9 cellular contexts compared by ENCODE assay signal in genomic region chr5:109454726-109455505, GRCh38. TPM values are rescaled to one million over a fixed set of nuclear protein-coding genes. Genes with fewer than 3 reads are reported as not detected.
DNase-seq lines count a peak whose midpoint lies in the region; ATAC-seq, FAIRE-seq and TF ChIP-seq lines count a peak whose summit lies in the region.
"Had no signal": no experiment of that assay in that cellular context is flagged by ENCODE, and none has a peak within 500 bp of the region (broad histone marks: within the 10 kb centered on the region; RNA-seq: fewer than 3 reads in every experiment).

No MANE protein-coding gene starts in this region.

- DNase-seq in HFF-Myc (ENCODE audit: extremely low read depth, low read depth), result peak; percentile 11
- DNase-seq in brain microvascular endothelial cell, result peak; percentile 42
- no peak for DNase-seq in left lung
- no peak for DNase-seq in suprapubic skin (ENCODE audit: low spot score in 2 of 2)
- DNase-seq in GM12892 (ENCODE audit: insufficient read length), result no peak
- DNase-seq in ureter (ENCODE audit: low spot score), result no peak
- no peak for DNase-seq in adrenal gland
- no peak for DNase-seq in activated CD4-positive, alpha-beta memory T cell treated with anti-CD3 and anti-CD28 coated beads for 36 hours
- DNase-seq: NCI-H1930 had no signal

- H3K27ac ChIP-seq in brain microvascular endothelial cell (peak overlapping the region; percentile 96), left lung (peak overlapping the region in 1 of 2 donors; percentile 59), suprapubic skin (peak overlapping the region; percentile 54), adrenal gland (no peak overlapping the region)

- H3K36me3 ChIP-seq in brain microvascular endothelial cell (replicated peaks) (no peaks in the 10 kb centered on the region), left lung (no peaks in the 10 kb centered on the region), suprapubic skin (no peaks in the 10 kb centered on the region), adrenal gland (replicated peaks in 1 of 2) (no peaks in the 10 kb centered on the region)

- in situ Hi-C loops in brain microvascular endothelial cell (cut with HindIII; ENCODE audit: low pct_ligation_motif_present, low sequenced_read_pairs), result no loop called here

- peaks cover 2% of the 10 kb centered on the region for H3K9me3 Mint-ChIP-seq in activated CD4-positive, alpha-beta memory T cell treated with anti-CD3 and anti-CD28 coated beads for 36 hours

- H3K27me3 ChIP-seq in brain microvascular endothelial cell (replicated peaks) (no peaks in the 10 kb centered on the region), left lung (no peaks in the 10 kb centered on the region), suprapubic skin (no peaks in the 10 kb centered on the region), adrenal gland (no peaks in the 10 kb centered on the region)

- no peak overlapping the region for H3K27ac Mint-ChIP-seq in activated CD4-positive, alpha-beta memory T cell treated with anti-CD3 and anti-CD28 coated beads for 36 hours

- CTCF ChIA-PET in activated CD4-positive, alpha-beta memory T cell treated with anti-CD3 and anti-CD28 coated beads for 36 hours (lab: Charles Lee), result no interaction called here

- H3K36me3 Mint-ChIP-seq in activated CD4-positive, alpha-beta memory T cell treated with anti-CD3 and anti-CD28 coated beads for 36 hours, result no peaks in the 10 kb centered on the region

- no peak for TF ChIP-seq CTCF in HFF-Myc (IDR thresholded peaks at IDR 0.05; ENCODE audit: low read depth, low read length, missing control alignments)
- TF ChIP-seq CTCF in brain microvascular endothelial cell (IDR thresholded peaks at IDR 0.05; ENCODE audit: low read depth, low read length, missing control alignments), result no peak
- no peak for TF ChIP-seq CTCF in left lung (IDR thresholded peaks at IDR 0.05)
- TF ChIP-seq CTCF in suprapubic skin (IDR thresholded peaks at IDR 0.05), result no peak
- no peak for TF ChIP-seq CTCF in adrenal gland (IDR thresholded peaks at IDR 0.05)

- H3K4me1 ChIP-seq in left lung, result peaks cover 0 to 13% of the 10 kb centered on the region in 2 donors
- H3K4me1 ChIP-seq in suprapubic skin, result peaks cover 29% of the 10 kb centered on the region
- peaks cover 0 to 7% of the 10 kb centered on the region in 2 donors for H3K4me1 ChIP-seq in adrenal gland (replicated peaks in 1 of 2)

- no peak for TF ChIP-seq POLR2A in suprapubic skin (IDR thresholded peaks at IDR 0.05)
- no peak for TF ChIP-seq POLR2A in GM12892 (IDR thresholded peaks at IDR 0.05; ENCODE audit: low read depth, low read length)
- no peak for TF ChIP-seq POLR2A in adrenal gland (IDR thresholded peaks at IDR 0.05)

- H3K4me1 Mint-ChIP-seq in activated CD4-positive, alpha-beta memory T cell treated with anti-CD3 and anti-CD28 coated beads for 36 hours (ENCODE audit: low read depth), result peaks cover 8% of the 10 kb centered on the region

- H3K9me3 ChIP-seq in left lung, result no peaks in the 10 kb centered on the region
- H3K9me3 ChIP-seq in suprapubic skin, result no peaks in the 10 kb centered on the region
- H3K9me3 ChIP-seq in adrenal gland (replicated peaks in 1 of 3), result no peaks in the 10 kb centered on the region

- no peak overlapping the region for H3K4me3 Mint-ChIP-seq in activated CD4-positive, alpha-beta memory T cell treated with anti-CD3 and anti-CD28 coated beads for 36 hours

- peaks cover 7% of the 10 kb centered on the region for H3K27me3 Mint-ChIP-seq in activated CD4-positive, alpha-beta memory T cell treated with anti-CD3 and anti-CD28 coated beads for 36 hours

- peak; percentile 43 for ATAC-seq in left lung

- no peak for TF ChIP-seq EP300 in suprapubic skin (IDR thresholded peaks at IDR 0.05)

- POLR2A ChIA-PET in activated CD4-positive, alpha-beta memory T cell treated with anti-CD3 and anti-CD28 coated beads for 36 hours (lab: Charles Lee), result no interaction called here

- intact Hi-C loops in left lung (cut with DNase I) (no loop called here), adrenal gland (cut with DNase I) (loop anchor here in 1 of 2 donors (5.0 kb wide), 1 partner anchor 823 kb away; no protein-coding TSS in a partner anchor)
- intact Hi-C loops in activated CD4-positive, alpha-beta memory T cell treated with anti-CD3 and anti-CD28 coated beads for 36 hours (cut with micrococcal nuclease), result loop anchor here (1.0 to 5.0 kb wide), 2 partner anchors 45 to 708 kb away; partner anchors contain the start of gene FER

- 44% methylated on average over 7 of the region's 7 CpGs for WGBS in suprapubic skin
- 68 to 80% (median 76%) methylated on average over 7 of the region's 7 CpGs for WGBS in adrenal gland, 4 donors

- H3K4me3 ChIP-seq in HFF-Myc (replicated peaks; ENCODE audit: low read depth, low read length), result no peak overlapping the region
- no peak overlapping the region for H3K4me3 ChIP-seq in brain microvascular endothelial cell (ENCODE audit: low read depth, low read length)
- no peak overlapping the region for H3K4me3 ChIP-seq in left lung
- no peak overlapping the region for H3K4me3 ChIP-seq in suprapubic skin
- no peak overlapping the region for H3K4me3 ChIP-seq in adrenal gland

- FAIRE-seq in GM12892 (lab: Jason Lieb, UNC), result no peak

RNA-seq across cellular contexts. Expression of gene PJA2, which starts 45.1 kb away (rescaled TPM):
- total RNA-seq in left lung (10 to 100 TPM; 81.4 to 83.7 TPM), suprapubic skin (10 to 100 TPM; 43.5 to 68.1 (median 65.0) TPM), ureter (102 TPM), adrenal gland (100 to 1,000 TPM in 4 of 8 donors, 10 to 100 TPM in 4; 65.1 to 126 (median 101) TPM)
- 52.4 TPM for polyA plus RNA-seq in GM12892 (2012; ENCODE audit: missing spikeins)
- 100 to 1,000 TPM in 1 of 3 donors, 10 to 100 TPM in 2; 16.7 to 134 (median 22.6) TPM for polyA plus RNA-seq in adrenal gland
- 10 to 100 TPM; 57.3 to 58.5 TPM for total RNA-seq in activated CD4-positive, alpha-beta memory T cell treated with anti-CD3 and anti-CD28 coated beads for 36 hours

Comparison
In these comparisons a context has a peak if more than half of its experiments do, and no peak if none do; other contexts are left out.
1. DNase-seq: peak in HFF-Myc (single experiment) and brain microvascular endothelial cell (single experiment); none in left lung (0 of 2), suprapubic skin (0 of 2), GM12892 (single experiment), ureter (single experiment), adrenal gland (0 of 7) and activated CD4-positive, alpha-beta memory T cell treated with anti-CD3 and anti-CD28 coated beads for 36 hours (single experiment).
2. H3K27ac ChIP-seq: peak in brain microvascular endothelial cell (single experiment) and suprapubic skin (single experiment); none in adrenal gland (0 of 5).